9 cellular contexts compared by ENCODE assay signal in the genomic region with DNA sequence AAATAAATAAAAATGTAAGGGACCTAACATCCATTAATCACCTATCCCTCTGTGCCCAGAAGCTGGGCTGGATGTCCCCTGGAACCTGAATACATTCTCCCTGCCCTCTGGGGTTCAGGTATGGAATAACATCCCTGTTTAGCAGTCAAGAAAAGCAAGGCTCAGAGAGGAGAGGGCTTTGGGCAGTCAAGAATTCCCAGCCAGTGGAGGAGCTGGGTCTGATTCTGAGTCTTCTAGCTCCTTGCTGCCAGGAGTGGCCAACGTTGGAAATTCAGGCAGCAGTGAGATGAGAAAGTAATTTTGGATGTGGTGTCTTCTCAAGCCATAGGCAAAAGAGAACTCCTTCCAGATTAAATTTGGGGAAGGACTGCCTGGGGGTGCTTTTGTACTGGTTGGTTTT. TPM values are rescaled to one million over a fixed set of nuclear protein-coding genes. Genes with fewer than 3 reads are reported as not detected.
DNase-seq lines count a peak whose midpoint lies in the region; ATAC-seq, FAIRE-seq and TF ChIP-seq lines count a peak whose summit lies in the region.
"Had no signal": no experiment of that assay in that cellular context is flagged by ENCODE, and none has a peak within 500 bp of the region (broad histone marks: within the 10 kb centered on the region; RNA-seq: fewer than 3 reads in every experiment).

No MANE protein-coding gene starts in this region.

- POLR2A ChIA-PET in A549 (lab: Yijun Ruan, JAX), result interaction anchor here (0.7 to 1.6 kb wide), 4 partner anchors 30 to 274 kb away, joined by 3 to 10 read pairs (median 6); a partner anchor contains a TSS

- H3K27ac ChIP-seq in A549 (no peak overlapping the region), RWPE2 (ENCODE audit: poor library complexity, severe bottlenecking) (no peak overlapping the region)
- H3K27ac ChIP-seq: epithelial cell of prostate had no signal

- H3K9me3 ChIP-seq in A549 (peaks cover 10% of the 10 kb centered on the region; the same call in 1 of the 3 replicates), RWPE2 (ENCODE audit: severe bottlenecking) (no peaks in the 10 kb centered on the region)

- H3K27me3 ChIP-seq in RWPE2 (ENCODE audit: insufficient read depth, poor library complexity, severe bottlenecking), result peaks cover 57% of the 10 kb centered on the region

- intact Hi-C loops in left cardiac atrium (cut with DNase I), result no loop called here

- CTCF ChIA-PET in A549 (lab: Yijun Ruan, JAX), result interaction anchor here (0.7 to 7.8 kb wide), 25 partner anchors 9 to 290 kb away, joined by 3 to 58 read pairs (median 4); no protein-coding TSS in a partner anchor

- 0% methylated on average over 1 of the region's 1 CpG for WGBS in A549 (ENCODE audit: missing lambda C conversion rate)

- H3K36me3 ChIP-seq in RWPE2 (ENCODE audit: low read depth), result no peaks in the 10 kb centered on the region

- no peak for TF ChIP-seq CTCF in A549 (IDR thresholded peaks at IDR 0.05)
- TF ChIP-seq CTCF in GM12873 (IDR thresholded peaks at IDR 0.05; ENCODE audit: insufficient read depth, low read depth, low read length, missing control alignments), result peak; percentile 26
- peak; percentile 75 for TF ChIP-seq CTCF in RWPE2 (IDR thresholded peaks at IDR 0.05; ENCODE audit: poor library complexity, severe bottlenecking)
- peak; percentile 55 for TF ChIP-seq CTCF in fibroblast of villous mesenchyme (IDR thresholded peaks at IDR 0.05; ENCODE audit: insufficient read depth, low read depth, low read length)

- FAIRE-seq in A549 (lab: Jason Lieb, UNC), result no peak

- TF ChIP-seq POLR2A in A549 (IDR thresholded peaks at IDR 0.05; ENCODE audit: low read length), result no peak

- TF ChIP-seq EP300 in A549 (IDR thresholded peaks at IDR 0.05), result no peak

- H3K4me1 ChIP-seq in A549 (peaks cover 12% of the 10 kb centered on the region; the same call in 1 of the 3 replicates), RWPE2 (ENCODE audit: insufficient read depth, poor library complexity, severe bottlenecking) (no peaks in the 10 kb centered on the region)

- ATAC-seq in A549, result peak; percentile 78 to 88
- peak; percentile 77 for ATAC-seq in RWPE2 (ENCODE audit: low read depth)
- ATAC-seq in HG03469 (IDR thresholded peaks at IDR 0.05; ENCODE audit: unreplicated experiment), result no peak
- ATAC-seq in HG02642 (IDR thresholded peaks at IDR 0.05; ENCODE audit: poor library complexity, unreplicated experiment), result no peak
- no peak for ATAC-seq in left cardiac atrium
- ATAC-seq in GM18909 (IDR thresholded peaks at IDR 0.05; ENCODE audit: poor library complexity, unreplicated experiment), result no peak

- DNase-seq in A549 (ENCODE audit: low read depth in 1 of 2, low spot score in 1 of 2) (peak; percentile 59 to 78), RWPE2 (ENCODE audit: low spot score) (no peak), fibroblast of villous mesenchyme (ENCODE audit: low read depth) (peak; percentile 47), left cardiac atrium (no peak)

- H3K4me3 ChIP-seq in A549 (no peak overlapping the region), RWPE2 (ENCODE audit: severe bottlenecking) (no peak overlapping the region), fibroblast of villous mesenchyme (ENCODE audit: low read depth, low read length) (no peak overlapping the region)

- TF ChIP-seq RAD21 in A549 (conservative IDR thresholded peaks at IDR 0.05 in 1 of 2, IDR thresholded peaks at IDR 0.05 in 1 of 2), result peak; percentile 21 to 28; a peak in 1 of 5 replicates

- H3K4me2 ChIP-seq in A549, result no peak overlapping the region

TF ChIP-seq in A549, 52 proteins besides CTCF, POLR2A, EP300 and RAD21:
- TF ChIP-seq FOSB (CRISPR knock-in tag; IDR thresholded peaks at IDR 0.05), result no peak
- no peak for TF ChIP-seq BHLHE40 (IDR thresholded peaks at IDR 0.05; ENCODE audit: low read depth, low read length)
- TF ChIP-seq TP53 (CRISPR knock-in tag; IDR thresholded peaks at IDR 0.05), result no peak
- TF ChIP-seq SMC3 (IDR thresholded peaks at IDR 0.05), result 0 out of 3 replicates have a peak, but pooled peaks have one; percentile 8
- no peak for TF ChIP-seq NR3C1 (IDR thresholded peaks at IDR 0.05)
- TF ChIP-seq, protein P1, sequence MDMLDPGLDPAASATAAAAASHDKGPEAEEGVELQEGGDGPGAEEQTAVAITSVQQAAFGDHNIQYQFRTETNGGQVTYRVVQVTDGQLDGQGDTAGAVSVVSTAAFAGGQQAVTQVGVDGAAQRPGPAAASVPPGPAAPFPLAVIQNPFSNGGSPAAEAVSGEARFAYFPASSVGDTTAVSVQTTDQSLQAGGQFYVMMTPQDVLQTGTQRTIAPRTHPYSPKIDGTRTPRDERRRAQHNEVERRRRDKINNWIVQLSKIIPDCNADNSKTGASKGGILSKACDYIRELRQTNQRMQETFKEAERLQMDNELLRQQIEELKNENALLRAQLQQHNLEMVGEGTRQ (IDR thresholded peaks at IDR 0.05), result 0 out of 2 replicates have a peak, but pooled peaks have one; percentile 7
- TF ChIP-seq MAZ (IDR thresholded peaks at IDR 0.05; ENCODE audit: borderline replicate concordance, low read depth, low read length), result no peak
- TF ChIP-seq, protein P2, sequence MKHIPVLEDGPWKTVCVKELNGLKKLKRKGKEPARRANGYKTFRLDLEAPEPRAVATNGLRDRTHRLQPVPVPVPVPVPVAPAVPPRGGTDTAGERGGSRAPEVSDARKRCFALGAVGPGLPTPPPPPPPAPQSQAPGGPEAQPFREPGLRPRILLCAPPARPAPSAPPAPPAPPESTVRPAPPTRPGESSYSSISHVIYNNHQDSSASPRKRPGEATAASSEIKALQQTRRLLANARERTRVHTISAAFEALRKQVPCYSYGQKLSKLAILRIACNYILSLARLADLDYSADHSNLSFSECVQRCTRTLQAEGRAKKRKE (CRISPR knock-in tag; IDR thresholded peaks at IDR 0.05; ENCODE audit: low read depth), result no peak
- no peak for TF ChIP-seq EHF (CRISPR knock-in tag; IDR thresholded peaks at IDR 0.05)

RNA-seq across cellular contexts. Expression of a gene that starts 42.6 kb away (rescaled TPM):
- polyA plus RNA-seq in A549 (2011; rRNA removed) (6.0 and 14.2 TPM in 2 replicates), A549 (2017; fragmentation: RNase III; extraction: RNeasy Plus Mini Kit Qiagen cat#74134 plus additional on column Dnase treatment) (11.5 to 13.7 TPM (median 11.9 TPM) in 3 replicates)
- 3.0 and 3.9 TPM in 2 replicates for polyA plus RNA-seq in A549 (2012; cell fraction: cytosol; rRNA removed)
- 4.9 and 8.0 TPM in 2 replicates for polyA plus RNA-seq in A549 (2012; cell fraction: nucleus; rRNA removed)
- 26.9 and 27.7 TPM in 2 replicates for polyA minus RNA-seq in A549 (2011; rRNA and poly(A)+ RNA removed)
- total RNA-seq in fibroblast of villous mesenchyme (39.3 and 56.6 TPM in 2 replicates), left cardiac atrium (10 to 100 TPM; 20.3 to 24.5 TPM)

Comparison
In these comparisons a context has a peak if more than half of its experiments do, and no peak if none do; other contexts are left out.
1. ATAC-seq: peak in A549 (2 of 2) and RWPE2 (single experiment); none in HG03469 (single experiment), HG02642 (single experiment), left cardiac atrium (0 of 2) and GM18909 (single experiment).
2. DNase-seq: peak in A549 (2 of 2) and fibroblast of villous mesenchyme (single experiment); none in RWPE2 (single experiment) and left cardiac atrium (single experiment).